2 cellular contexts compared by ENCODE assay signal in the genomic region with DNA sequence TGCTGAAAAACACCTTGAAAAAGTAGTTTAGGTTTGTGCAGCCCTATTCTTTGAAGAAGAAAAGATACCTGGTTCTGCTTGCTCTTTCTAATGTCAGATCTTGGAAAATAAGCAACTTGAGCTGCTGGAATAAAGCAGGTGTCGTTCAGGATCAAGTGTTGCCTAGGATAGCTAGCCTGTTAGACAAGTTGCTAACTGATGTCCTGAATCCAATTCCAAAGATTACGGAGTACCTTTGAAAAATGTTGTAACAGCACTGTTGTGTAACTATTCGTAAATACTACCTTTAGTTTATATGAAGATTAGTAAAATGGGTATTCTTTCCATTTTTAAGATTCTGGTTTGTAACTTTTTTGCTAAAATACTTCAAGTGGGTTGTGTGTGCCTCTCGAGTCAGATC.
TF ChIP-seq lines count a peak whose summit lies in the region.

No MANE protein-coding gene starts in this region.

TF ChIP-seq in IMR-90, 13 proteins besides CTCF, POLR2A, EP300 and RAD21:
- TF ChIP-seq MXI1 (IDR thresholded peaks at IDR 0.05; ENCODE audit: borderline replicate concordance, low read depth, low read length) (no peak), USF2 (IDR thresholded peaks at IDR 0.05; ENCODE audit: low read depth, low read length) (no peak), BHLHE40 (IDR thresholded peaks at IDR 0.05; ENCODE audit: low read depth, low read length) (no peak), RCOR1 (IDR thresholded peaks at IDR 0.05; ENCODE audit: insufficient replicate concordance, low read length) (no peak), CHD1 (IDR thresholded peaks at IDR 0.05; ENCODE audit: low read depth, low read length) (no peak), RFX5 (IDR thresholded peaks at IDR 0.05; ENCODE audit: low read depth, low read length) (no peak)

TF ChIP-seq in H1, 55 proteins besides CTCF, POLR2A, EP300 and RAD21:
- no peak for TF ChIP-seq RFX5 (IDR thresholded peaks at IDR 0.05; ENCODE audit: borderline replicate concordance, low read depth, low read length)
- TF ChIP-seq TAF7 (optimal IDR thresholded peaks at IDR 0.05; ENCODE audit: borderline replicate concordance, low read depth, low read length): no peak
- no peak for TF ChIP-seq FOSL1 (IDR thresholded peaks at IDR 0.05; ENCODE audit: insufficient read depth, low read depth, low read length)
- no peak for TF ChIP-seq ATF2 (IDR thresholded peaks at IDR 0.05; ENCODE audit: low read length)
- TF ChIP-seq MAX (IDR thresholded peaks at IDR 0.05): no peak
- TF ChIP-seq SIRT6 (IDR thresholded peaks at IDR 0.05; ENCODE audit: low read length): no peak
- TF ChIP-seq HDAC2 (IDR thresholded peaks at IDR 0.05; ENCODE audit: borderline replicate concordance in 1 of 2, low read depth in 2 of 2, low read length in 2 of 2): no peak
- no peak for TF ChIP-seq KDM5A (IDR thresholded peaks at IDR 0.05; ENCODE audit: low read length)
- TF ChIP-seq CHD2 (IDR thresholded peaks at IDR 0.05; ENCODE audit: low read length): no peak
- no peak for TF ChIP-seq CTBP2 (IDR thresholded peaks at IDR 0.05; ENCODE audit: borderline replicate concordance, insufficient read depth, insufficient read length, low read length)
- TF ChIP-seq, protein P1, sequence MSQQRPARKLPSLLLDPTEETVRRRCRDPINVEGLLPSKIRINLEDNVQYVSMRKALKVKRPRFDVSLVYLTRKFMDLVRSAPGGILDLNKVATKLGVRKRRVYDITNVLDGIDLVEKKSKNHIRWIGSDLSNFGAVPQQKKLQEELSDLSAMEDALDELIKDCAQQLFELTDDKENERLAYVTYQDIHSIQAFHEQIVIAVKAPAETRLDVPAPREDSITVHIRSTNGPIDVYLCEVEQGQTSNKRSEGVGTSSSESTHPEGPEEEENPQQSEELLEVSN (IDR thresholded peaks at IDR 0.05): no peak
- no peak for TF ChIP-seq USF2 (IDR thresholded peaks at IDR 0.05; ENCODE audit: low read length)
- no peak for TF ChIP-seq KDM4A (IDR thresholded peaks at IDR 0.05; ENCODE audit: low read depth, low read length, severe bottlenecking)
- TF ChIP-seq YY1 (IDR thresholded peaks at IDR 0.05; ENCODE audit: low read depth, low read length): no peak
- no peak for TF ChIP-seq KDM1A (IDR thresholded peaks at IDR 0.05; ENCODE audit: borderline replicate concordance, low read length)
- TF ChIP-seq JUN (IDR thresholded peaks at IDR 0.05; ENCODE audit: low read depth, low read length): no peak
- no peak for TF ChIP-seq SAP30 (IDR thresholded peaks at IDR 0.05; ENCODE audit: insufficient read depth, insufficient replicate concordance, low read length)
- TF ChIP-seq ASH2L (IDR thresholded peaks at IDR 0.05; ENCODE audit: low read length): no peak
